Comparison of ENCODE assay signal across 8 cellular contexts in genomic region chr17:7842380-7842949, GRCh38. TPM values are rescaled to one million over a fixed set of nuclear protein-coding genes. Genes with fewer than 3 reads are reported as not detected.
DNase-seq lines count a peak whose midpoint lies in the region; ATAC-seq and TF ChIP-seq lines count a peak whose summit lies in the region.

No MANE protein-coding gene starts in this region.

- peak overlapping the region; percentile 99 for H3K27ac Mint-ChIP-seq in chondrocyte (ENCODE audit: unreplicated experiment)

- H3K27me3 Mint-ChIP-seq in chondrocyte (ENCODE audit: low read depth): no peaks in the 10 kb centered on the region

- TF ChIP-seq CTCF in AG04449 (IDR thresholded peaks at IDR 0.05; ENCODE audit: insufficient read depth, low read length, missing control alignments): no peak
- TF ChIP-seq CTCF in chondrocyte (IDR thresholded peaks at IDR 0.05): no peak

- CTCF ChIA-PET in AG04449 (lab: Yijun Ruan, JAX): interaction anchor here (1.1 to 7.0 kb wide), 5 partner anchors 15 to 148 kb away, joined by 3 to 36 read pairs (median 5); partner anchors contain the start of gene NAA38

- peak overlapping the region; percentile 98 for H3K4me3 Mint-ChIP-seq in chondrocyte (ENCODE audit: unreplicated experiment)

- ATAC-seq in left lobe of liver: peak; percentile 2
- ATAC-seq in HG02884 (IDR thresholded peaks at IDR 0.05; ENCODE audit: unreplicated experiment): no peak

- H3K4me3 ChIP-seq in AG04449 (ENCODE audit: low read depth, low read length): peak overlapping the region; percentile 73
- peak overlapping the region; percentile 82 for H3K4me3 ChIP-seq in Jurkat, Clone E6-1 (ENCODE audit: low read length)

- DNase-seq in AG04449 (ENCODE audit: low read depth, low spot score): no peak
- peak; percentile 40 for DNase-seq in Jurkat, Clone E6-1 (ENCODE audit: low read depth, low spot score)
- DNase-seq in activated CD4-positive, CD25-positive, alpha-beta regulatory T cell treated with anti-CD3 and anti-CD28 coated beads, Interleukin-2, amount 50 U/mL, for 72 hours: peak; percentile 92
- DNase-seq in chondrocyte (ENCODE audit: low spot score): peak; percentile 92
- DNase-seq in left lobe of liver (ENCODE audit: low spot score): no peak
- DNase-seq in stimulated activated CD4-positive, alpha-beta T cell treated with anti-CD3 and anti-CD28 coated beads, Interleukin-2, amount 100 ng/mL, for 4 hours (ENCODE audit: low read depth): peak; percentile 99

- no peaks in the 10 kb centered on the region for H3K9me3 Mint-ChIP-seq in chondrocyte (ENCODE audit: low read depth)

- TF ChIP-seq POLR2A in GM19099 (IDR thresholded peaks at IDR 0.05; ENCODE audit: extremely low read depth, insufficient read length, low read depth): peak; percentile 78

- H3K4me1 Mint-ChIP-seq in chondrocyte (ENCODE audit: low read depth): peaks cover 50% of the 10 kb centered on the region

- POLR2A ChIA-PET in AG04449 (lab: Yijun Ruan, JAX): interaction anchor here (0.8 to 4.9 kb wide), 4 partner anchors 7 to 94 kb away, joined by 3 to 48 read pairs (median 15); partner anchors contain the start of genes CYB5D1, KDM6B and NAA38

- peaks cover 3% of the 10 kb centered on the region for H3K36me3 Mint-ChIP-seq in chondrocyte (ENCODE audit: low read depth)

RNA-seq across cellular contexts. Expression of gene KDM6B, which starts 8.4 kb away (rescaled TPM):
- 18.9 TPM for polyA plus RNA-seq in Jurkat, Clone E6-1 (2012; ENCODE audit: insufficient read depth, insufficient read length)
- 36.6 to 38.2 TPM (median 37.4 TPM) in 3 replicates for total RNA-seq in chondrocyte
- total RNA-seq in left lobe of liver: 18.1 TPM

RNA-seq across cellular contexts. Expression of gene TMEM88, which starts 12.4 kb away (rescaled TPM):
- 1.8 TPM for polyA plus RNA-seq in Jurkat, Clone E6-1 (2012; ENCODE audit: insufficient read depth, insufficient read length)
- total RNA-seq in chondrocyte: 1.6 to 1.9 TPM (median 1.8 TPM) in 3 replicates
- 1.3 TPM for total RNA-seq in left lobe of liver

RNA-seq across cellular contexts. Expression of gene NAA38, which starts 14.9 kb away (rescaled TPM):
- 224 TPM for polyA plus RNA-seq in Jurkat, Clone E6-1 (2012; ENCODE audit: insufficient read depth, insufficient read length)
- total RNA-seq in chondrocyte (52.9 to 94.6 TPM (median 57.5 TPM) in 3 replicates), left lobe of liver (33.5 TPM)

RNA-seq across cellular contexts. Expression of gene CYB5D1, which starts 15.3 kb away (rescaled TPM):
- 15.5 TPM for polyA plus RNA-seq in Jurkat, Clone E6-1 (2012; ENCODE audit: insufficient read depth, insufficient read length)
- total RNA-seq in chondrocyte: 6.9 to 10.5 TPM (median 8.6 TPM) in 3 replicates
- total RNA-seq in left lobe of liver: 12.4 TPM

RNA-seq across cellular contexts. Expression of gene CHD3, which starts 46.1 kb away (rescaled TPM):
- 180 TPM for polyA plus RNA-seq in Jurkat, Clone E6-1 (2012; ENCODE audit: insufficient read depth, insufficient read length)
- 129 to 138 TPM (median 134 TPM) in 3 replicates for total RNA-seq in chondrocyte
- total RNA-seq in left lobe of liver: 5.7 TPM

Comparison
In these comparisons a context has a peak if more than half of its experiments do, and no peak if none do; other contexts are left out.
1. DNase-seq: peak in Jurkat, Clone E6-1 (single experiment), activated CD4-positive, CD25-positive, alpha-beta regulatory T cell treated with anti-CD3 and anti-CD28 coated beads, Interleukin-2, amount 50 U/mL, for 72 hours (single experiment), chondrocyte (single experiment) and stimulated activated CD4-positive, alpha-beta T cell treated with anti-CD3 and anti-CD28 coated beads, Interleukin-2, amount 100 ng/mL, for 4 hours (single experiment); none in AG04449 (single experiment) and left lobe of liver (single experiment).